ENCODE assay signal across 8 cellular contexts in genomic region chr7:32676249-32676941, GRCh38.
"Had no signal": no experiment of that assay in that cellular context is flagged by ENCODE, and none has a peak within 500 bp of the region (broad histone marks: within the 10 kb centered on the region; RNA-seq: fewer than 3 reads in every experiment).

No MANE protein-coding gene starts in this region.

- H3K9me3 ChIP-seq: HAP-1 had no signal

- DNase-seq: H7, HFFc6, KG1 had no signal

- H2AFZ ChIP-seq: GM23338 had no signal

- ATAC-seq: GM23338, HCT116 had no signal

- H3K4me1 ChIP-seq: HAP-1 had no signal

- H3K36me3 ChIP-seq: HAP-1 had no signal

- FAIRE-seq: H1, HTR-8/SVneo had no signal

- H3K4me3 ChIP-seq: GM23338, HAP-1 had no signal

- H3K4me2 ChIP-seq: GM23338 had no signal
